1 cellular context compared by ENCODE assay signal in the genomic region with DNA sequence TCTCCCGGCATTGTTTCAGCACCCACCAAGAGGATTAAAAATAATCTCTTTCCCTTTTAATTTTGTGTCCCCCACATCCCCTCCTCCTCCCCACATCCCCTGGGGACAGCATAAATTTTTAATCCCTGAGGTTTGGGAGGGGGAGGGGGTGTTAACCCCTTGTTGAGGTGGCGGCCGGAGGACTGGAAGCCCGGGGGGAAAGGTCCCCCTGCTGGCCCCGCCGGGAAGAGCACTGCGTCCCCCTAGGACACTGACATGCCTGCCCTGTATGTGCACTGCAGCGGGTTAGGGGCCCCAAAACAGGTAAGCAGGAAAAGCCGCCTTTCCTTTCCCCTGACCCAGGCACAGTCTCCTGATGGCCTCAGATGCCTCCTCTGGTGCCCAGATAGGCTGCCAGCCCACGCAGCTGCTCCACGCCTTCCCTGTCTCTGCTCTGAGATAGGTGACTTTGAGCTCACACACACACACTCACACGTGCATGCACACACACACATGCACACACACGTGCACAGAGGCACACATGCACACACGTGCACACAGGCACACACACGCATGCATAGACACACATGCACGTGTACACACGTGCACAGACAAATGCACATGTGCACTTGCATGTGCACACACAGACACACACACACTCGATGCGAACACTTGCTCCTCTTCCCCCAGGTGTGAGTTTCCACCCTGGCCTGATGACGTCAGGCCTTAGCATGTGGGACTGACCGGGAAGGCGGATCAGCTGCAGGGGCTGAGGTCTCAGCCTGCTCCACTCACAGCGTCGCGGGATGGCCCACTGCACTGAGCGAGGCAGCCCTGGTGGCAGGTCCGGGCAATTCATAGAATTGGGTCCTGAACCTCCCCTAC.
TF ChIP-seq lines count a peak whose summit lies in the region.

No MANE protein-coding gene starts in this region.

TF ChIP-seq in HepG2, 621 proteins besides CTCF, POLR2A, EP300 and RAD21 (continued from another document and continues in another):
- TF ChIP-seq, protein P1, sequence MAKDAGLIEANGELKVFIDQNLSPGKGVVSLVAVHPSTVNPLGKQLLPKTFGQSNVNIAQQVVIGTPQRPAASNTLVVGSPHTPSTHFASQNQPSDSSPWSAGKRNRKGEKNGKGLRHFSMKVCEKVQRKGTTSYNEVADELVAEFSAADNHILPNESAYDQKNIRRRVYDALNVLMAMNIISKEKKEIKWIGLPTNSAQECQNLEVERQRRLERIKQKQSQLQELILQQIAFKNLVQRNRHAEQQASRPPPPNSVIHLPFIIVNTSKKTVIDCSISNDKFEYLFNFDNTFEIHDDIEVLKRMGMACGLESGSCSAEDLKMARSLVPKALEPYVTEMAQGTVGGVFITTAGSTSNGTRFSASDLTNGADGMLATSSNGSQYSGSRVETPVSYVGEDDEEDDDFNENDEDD (CRISPR knock-in tag; IDR thresholded peaks at IDR 0.05; ENCODE audit: borderline replicate concordance), result no peak
- TF ChIP-seq ZNF292 (CRISPR knock-in tag; IDR thresholded peaks at IDR 0.05; ENCODE audit: borderline replicate concordance, low read depth) (no peak), ZNF546 (CRISPR knock-in tag; conservative IDR thresholded peaks at IDR 0.05) (no peak), ZNF766 (CRISPR knock-in tag; IDR thresholded peaks at IDR 0.05; ENCODE audit: borderline replicate concordance) (no peak), JUND (CRISPR knock-in tag; IDR thresholded peaks at IDR 0.05) (no peak), MEIS1 (CRISPR knock-in tag; IDR thresholded peaks at IDR 0.05; ENCODE audit: borderline replicate concordance) (no peak), ZNF30 (CRISPR knock-in tag; IDR thresholded peaks at IDR 0.05) (no peak), NRL (CRISPR knock-in tag; IDR thresholded peaks at IDR 0.05; ENCODE audit: borderline replicate concordance) (0 out of 2 replicates have a peak, but pooled peaks have one; percentile 24), ZFP36L1 (CRISPR knock-in tag; IDR thresholded peaks at IDR 0.05) (no peak), CBFB (CRISPR knock-in tag; IDR thresholded peaks at IDR 0.05) (no peak), ZNF33A (CRISPR knock-in tag; IDR thresholded peaks at IDR 0.05; ENCODE audit: borderline replicate concordance) (no peak), ZNF484 (CRISPR knock-in tag; IDR thresholded peaks at IDR 0.05; ENCODE audit: borderline replicate concordance, low read depth) (no peak), GABPB1 (CRISPR knock-in tag; IDR thresholded peaks at IDR 0.05) (no peak), DPF2 (CRISPR knock-in tag; IDR thresholded peaks at IDR 0.05; ENCODE audit: borderline replicate concordance, low read depth) (no peak), ZNF331 (CRISPR knock-in tag; IDR thresholded peaks at IDR 0.05) (no peak), ZFP37 (CRISPR knock-in tag; IDR thresholded peaks at IDR 0.05; ENCODE audit: borderline replicate concordance) (no peak), ELF4 (CRISPR knock-in tag; IDR thresholded peaks at IDR 0.05; ENCODE audit: borderline replicate concordance) (no peak), PAWR (CRISPR knock-in tag; IDR thresholded peaks at IDR 0.05; ENCODE audit: borderline replicate concordance) (no peak), NAIF1 (CRISPR knock-in tag; IDR thresholded peaks at IDR 0.05; ENCODE audit: borderline replicate concordance) (no peak), RORA (CRISPR knock-in tag; IDR thresholded peaks at IDR 0.05) (no peak), ZBTB20 (CRISPR knock-in tag; IDR thresholded peaks at IDR 0.05; ENCODE audit: borderline replicate concordance, low read depth) (no peak), ZNF530 (CRISPR knock-in tag; IDR thresholded peaks at IDR 0.05; ENCODE audit: low read depth) (no peak), REPIN1 (CRISPR knock-in tag; IDR thresholded peaks at IDR 0.05; ENCODE audit: borderline replicate concordance, low read depth) (no peak), ZFP36 (IDR thresholded peaks at IDR 0.05; ENCODE audit: borderline replicate concordance, low read depth, low read length, partially characterized antibody) (no peak)
- TF ChIP-seq, protein P2, sequence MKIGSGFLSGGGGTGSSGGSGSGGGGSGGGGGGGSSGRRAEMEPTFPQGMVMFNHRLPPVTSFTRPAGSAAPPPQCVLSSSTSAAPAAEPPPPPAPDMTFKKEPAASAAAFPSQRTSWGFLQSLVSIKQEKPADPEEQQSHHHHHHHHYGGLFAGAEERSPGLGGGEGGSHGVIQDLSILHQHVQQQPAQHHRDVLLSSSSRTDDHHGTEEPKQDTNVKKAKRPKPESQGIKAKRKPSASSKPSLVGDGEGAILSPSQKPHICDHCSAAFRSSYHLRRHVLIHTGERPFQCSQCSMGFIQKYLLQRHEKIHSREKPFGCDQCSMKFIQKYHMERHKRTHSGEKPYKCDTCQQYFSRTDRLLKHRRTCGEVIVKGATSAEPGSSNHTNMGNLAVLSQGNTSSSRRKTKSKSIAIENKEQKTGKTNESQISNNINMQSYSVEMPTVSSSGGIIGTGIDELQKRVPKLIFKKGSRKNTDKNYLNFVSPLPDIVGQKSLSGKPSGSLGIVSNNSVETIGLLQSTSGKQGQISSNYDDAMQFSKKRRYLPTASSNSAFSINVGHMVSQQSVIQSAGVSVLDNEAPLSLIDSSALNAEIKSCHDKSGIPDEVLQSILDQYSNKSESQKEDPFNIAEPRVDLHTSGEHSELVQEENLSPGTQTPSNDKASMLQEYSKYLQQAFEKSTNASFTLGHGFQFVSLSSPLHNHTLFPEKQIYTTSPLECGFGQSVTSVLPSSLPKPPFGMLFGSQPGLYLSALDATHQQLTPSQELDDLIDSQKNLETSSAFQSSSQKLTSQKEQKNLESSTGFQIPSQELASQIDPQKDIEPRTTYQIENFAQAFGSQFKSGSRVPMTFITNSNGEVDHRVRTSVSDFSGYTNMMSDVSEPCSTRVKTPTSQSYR (CRISPR knock-in tag; IDR thresholded peaks at IDR 0.05; ENCODE audit: borderline replicate concordance), result peak; percentile 77
- TF ChIP-seq, protein P3, sequence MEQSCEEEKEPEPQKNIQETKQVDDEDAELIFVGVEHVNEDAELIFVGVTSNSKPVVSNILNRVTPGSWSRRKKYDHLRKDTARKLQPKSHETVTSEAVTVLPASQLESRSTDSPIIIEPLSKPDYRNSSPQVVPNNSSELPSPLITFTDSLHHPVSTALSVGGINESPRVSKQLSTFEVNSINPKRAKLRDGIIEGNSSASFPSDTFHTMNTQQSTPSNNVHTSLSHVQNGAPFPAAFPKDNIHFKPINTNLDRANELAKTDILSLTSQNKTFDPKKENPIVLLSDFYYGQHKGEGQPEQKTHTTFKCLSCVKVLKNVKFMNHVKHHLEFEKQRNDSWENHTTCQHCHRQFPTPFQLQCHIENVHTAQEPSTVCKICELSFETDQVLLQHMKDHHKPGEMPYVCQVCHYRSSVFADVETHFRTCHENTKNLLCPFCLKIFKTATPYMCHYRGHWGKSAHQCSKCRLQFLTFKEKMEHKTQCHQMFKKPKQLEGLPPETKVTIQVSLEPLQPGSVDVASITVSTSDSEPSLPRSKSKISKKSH (CRISPR knock-in tag; IDR thresholded peaks at IDR 0.05; ENCODE audit: borderline replicate concordance), result no peak
- TF ChIP-seq, protein P4, sequence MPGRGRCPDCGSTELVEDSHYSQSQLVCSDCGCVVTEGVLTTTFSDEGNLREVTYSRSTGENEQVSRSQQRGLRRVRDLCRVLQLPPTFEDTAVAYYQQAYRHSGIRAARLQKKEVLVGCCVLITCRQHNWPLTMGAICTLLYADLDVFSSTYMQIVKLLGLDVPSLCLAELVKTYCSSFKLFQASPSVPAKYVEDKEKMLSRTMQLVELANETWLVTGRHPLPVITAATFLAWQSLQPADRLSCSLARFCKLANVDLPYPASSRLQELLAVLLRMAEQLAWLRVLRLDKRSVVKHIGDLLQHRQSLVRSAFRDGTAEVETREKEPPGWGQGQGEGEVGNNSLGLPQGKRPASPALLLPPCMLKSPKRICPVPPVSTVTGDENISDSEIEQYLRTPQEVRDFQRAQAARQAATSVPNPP (CRISPR knock-in tag; IDR thresholded peaks at IDR 0.05), result no peak
- TF ChIP-seq, protein P5, sequence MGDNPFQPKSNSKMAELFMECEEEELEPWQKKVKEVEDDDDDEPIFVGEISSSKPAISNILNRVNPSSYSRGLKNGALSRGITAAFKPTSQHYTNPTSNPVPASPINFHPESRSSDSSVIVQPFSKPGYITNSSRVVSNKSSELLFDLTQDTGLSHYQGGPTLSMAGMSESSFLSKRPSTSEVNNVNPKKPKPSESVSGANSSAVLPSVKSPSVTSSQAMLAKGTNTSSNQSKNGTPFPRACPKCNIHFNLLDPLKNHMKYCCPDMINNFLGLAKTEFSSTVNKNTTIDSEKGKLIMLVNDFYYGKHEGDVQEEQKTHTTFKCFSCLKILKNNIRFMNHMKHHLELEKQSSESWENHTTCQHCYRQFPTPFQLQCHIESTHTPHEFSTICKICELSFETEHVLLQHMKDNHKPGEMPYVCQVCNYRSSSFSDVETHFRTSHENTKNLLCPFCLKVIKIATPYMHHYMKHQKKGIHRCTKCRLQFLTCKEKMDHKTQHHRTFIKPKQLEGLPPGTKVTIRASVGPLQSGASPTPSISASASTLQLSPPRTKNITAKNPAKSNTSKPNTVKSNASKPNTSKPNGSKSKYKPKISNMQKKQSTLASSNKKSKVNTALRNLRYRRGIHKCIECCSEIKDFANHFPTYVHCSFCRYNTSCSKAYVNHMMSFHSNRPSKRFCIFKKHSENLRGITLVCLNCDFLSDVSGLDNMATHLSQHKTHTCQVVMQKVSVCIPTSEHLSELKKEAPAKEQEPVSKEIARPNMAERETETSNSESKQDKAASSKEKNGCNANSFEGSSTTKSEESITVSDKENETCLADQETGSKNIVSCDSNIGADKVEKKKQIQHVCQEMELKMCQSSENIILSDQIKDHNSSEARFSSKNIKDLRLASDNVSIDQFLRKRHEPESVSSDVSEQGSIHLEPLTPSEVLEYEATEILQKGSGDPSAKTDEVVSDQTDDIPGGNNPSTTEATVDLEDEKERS (CRISPR knock-in tag; IDR thresholded peaks at IDR 0.05), result no peak
- TF ChIP-seq, protein P6, sequence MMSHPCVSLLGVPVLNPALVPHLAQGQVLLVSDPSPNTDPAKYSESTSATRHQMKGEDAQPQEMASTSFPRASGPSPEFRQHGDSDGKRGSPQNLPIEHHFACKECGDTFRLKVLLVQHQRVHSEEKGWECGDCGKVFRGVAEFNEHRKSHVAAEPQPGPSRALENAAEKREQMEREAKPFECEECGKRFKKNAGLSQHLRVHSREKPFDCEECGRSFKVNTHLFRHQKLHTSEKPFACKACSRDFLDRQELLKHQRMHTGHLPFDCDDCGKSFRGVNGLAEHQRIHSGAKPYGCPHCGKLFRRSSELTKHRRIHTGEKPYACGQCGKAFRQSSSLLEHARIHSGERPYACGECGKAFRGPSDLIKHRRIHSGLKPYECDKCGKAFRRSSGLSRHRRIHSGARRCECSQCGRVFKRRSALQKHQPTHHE (CRISPR knock-in tag; IDR thresholded peaks at IDR 0.05; ENCODE audit: borderline replicate concordance), result no peak
- TF ChIP-seq, protein P7, sequence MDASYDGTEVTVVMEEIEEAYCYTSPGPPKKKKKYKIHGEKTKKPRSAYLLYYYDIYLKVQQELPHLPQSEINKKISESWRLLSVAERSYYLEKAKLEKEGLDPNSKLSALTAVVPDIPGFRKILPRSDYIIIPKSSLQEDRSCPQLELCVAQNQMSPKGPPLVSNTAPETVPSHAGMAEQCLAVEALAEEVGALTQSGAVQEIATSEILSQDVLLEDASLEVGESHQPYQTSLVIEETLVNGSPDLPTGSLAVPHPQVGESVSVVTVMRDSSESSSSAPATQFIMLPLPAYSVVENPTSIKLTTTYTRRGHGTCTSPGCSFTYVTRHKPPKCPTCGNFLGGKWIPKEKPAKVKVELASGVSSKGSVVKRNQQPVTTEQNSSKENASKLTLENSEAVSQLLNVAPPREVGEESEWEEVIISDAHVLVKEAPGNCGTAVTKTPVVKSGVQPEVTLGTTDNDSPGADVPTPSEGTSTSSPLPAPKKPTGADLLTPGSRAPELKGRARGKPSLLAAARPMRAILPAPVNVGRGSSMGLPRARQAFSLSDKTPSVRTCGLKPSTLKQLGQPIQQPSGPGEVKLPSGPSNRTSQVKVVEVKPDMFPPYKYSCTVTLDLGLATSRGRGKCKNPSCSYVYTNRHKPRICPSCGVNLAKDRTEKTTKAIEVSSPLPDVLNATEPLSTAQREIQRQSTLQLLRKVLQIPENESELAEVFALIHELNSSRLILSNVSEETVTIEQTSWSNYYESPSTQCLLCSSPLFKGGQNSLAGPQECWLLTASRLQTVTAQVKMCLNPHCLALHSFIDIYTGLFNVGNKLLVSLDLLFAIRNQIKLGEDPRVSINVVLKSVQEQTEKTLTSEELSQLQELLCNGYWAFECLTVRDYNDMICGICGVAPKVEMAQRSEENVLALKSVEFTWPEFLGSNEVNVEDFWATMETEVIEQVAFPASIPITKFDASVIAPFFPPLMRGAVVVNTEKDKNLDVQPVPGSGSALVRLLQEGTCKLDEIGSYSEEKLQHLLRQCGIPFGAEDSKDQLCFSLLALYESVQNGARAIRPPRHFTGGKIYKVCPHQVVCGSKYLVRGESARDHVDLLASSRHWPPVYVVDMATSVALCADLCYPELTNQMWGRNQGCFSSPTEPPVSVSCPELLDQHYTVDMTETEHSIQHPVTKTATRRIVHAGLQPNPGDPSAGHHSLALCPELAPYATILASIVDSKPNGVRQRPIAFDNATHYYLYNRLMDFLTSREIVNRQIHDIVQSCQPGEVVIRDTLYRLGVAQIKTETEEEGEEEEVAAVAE (CRISPR knock-in tag; IDR thresholded peaks at IDR 0.05; ENCODE audit: borderline replicate concordance), result no peak
- TF ChIP-seq, protein P8, sequence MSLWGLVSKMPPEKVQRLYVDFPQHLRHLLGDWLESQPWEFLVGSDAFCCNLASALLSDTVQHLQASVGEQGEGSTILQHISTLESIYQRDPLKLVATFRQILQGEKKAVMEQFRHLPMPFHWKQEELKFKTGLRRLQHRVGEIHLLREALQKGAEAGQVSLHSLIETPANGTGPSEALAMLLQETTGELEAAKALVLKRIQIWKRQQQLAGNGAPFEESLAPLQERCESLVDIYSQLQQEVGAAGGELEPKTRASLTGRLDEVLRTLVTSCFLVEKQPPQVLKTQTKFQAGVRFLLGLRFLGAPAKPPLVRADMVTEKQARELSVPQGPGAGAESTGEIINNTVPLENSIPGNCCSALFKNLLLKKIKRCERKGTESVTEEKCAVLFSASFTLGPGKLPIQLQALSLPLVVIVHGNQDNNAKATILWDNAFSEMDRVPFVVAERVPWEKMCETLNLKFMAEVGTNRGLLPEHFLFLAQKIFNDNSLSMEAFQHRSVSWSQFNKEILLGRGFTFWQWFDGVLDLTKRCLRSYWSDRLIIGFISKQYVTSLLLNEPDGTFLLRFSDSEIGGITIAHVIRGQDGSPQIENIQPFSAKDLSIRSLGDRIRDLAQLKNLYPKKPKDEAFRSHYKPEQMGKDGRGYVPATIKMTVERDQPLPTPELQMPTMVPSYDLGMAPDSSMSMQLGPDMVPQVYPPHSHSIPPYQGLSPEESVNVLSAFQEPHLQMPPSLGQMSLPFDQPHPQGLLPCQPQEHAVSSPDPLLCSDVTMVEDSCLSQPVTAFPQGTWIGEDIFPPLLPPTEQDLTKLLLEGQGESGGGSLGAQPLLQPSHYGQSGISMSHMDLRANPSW (CRISPR knock-in tag; IDR thresholded peaks at IDR 0.05; ENCODE audit: borderline replicate concordance), result no peak
